ENCODE assay signal across 8 cellular contexts in genomic region chr1:100949515-100950158, GRCh38. TPM values are rescaled to one million over a fixed set of nuclear protein-coding genes. Genes with fewer than 3 reads are reported as not detected.
DNase-seq lines count a peak whose midpoint lies in the region; ATAC-seq and FAIRE-seq lines count a peak whose summit lies in the region.
"Not testable (repeated sequence)": the region's sequence is repeated elsewhere in the genome, so short reads cannot be mapped to it uniquely, and the experiment has no call there.

No MANE protein-coding gene starts in this region.

- H3K4me1 ChIP-seq in HAP-1 (peaks cover 22% of the 10 kb centered on the region), HUES6 (ENCODE audit: control insufficient read depth, insufficient read depth, low read length) (peaks cover 57% of the 10 kb centered on the region)
- H3K4me1 ChIP-seq in NT2/D1 (ENCODE audit: insufficient read depth, insufficient read length) = not testable (repeated sequence)
- H3K4me1 ChIP-seq in effector memory CD4-positive, alpha-beta T cell (ENCODE audit: control insufficient read depth, insufficient read depth, low read length, poor library complexity, severe bottlenecking) = peaks cover 14% of the 10 kb centered on the region

- not testable (repeated sequence) for H3K36me3 ChIP-seq in HAP-1 (replicated peaks); HUES6 (ENCODE audit: control insufficient read depth, insufficient read depth, low read length)
- H3K36me3 ChIP-seq in NT2/D1 (ENCODE audit: insufficient read depth, insufficient read length, low read length) = peaks cover 10% of the 10 kb centered on the region
- H3K36me3 ChIP-seq in effector memory CD4-positive, alpha-beta T cell (ENCODE audit: control insufficient read depth, insufficient read depth, low read length) = peaks cover 24% of the 10 kb centered on the region

- H3K9ac ChIP-seq in HUES6 (ENCODE audit: low read length) = peak overlapping the region; percentile 49
- H3K9ac ChIP-seq in NT2/D1 (ENCODE audit: insufficient read length, low read depth) = peak overlapping the region; percentile 9

- not testable (repeated sequence) for H3K27me3 ChIP-seq in HAP-1 (ENCODE audit: low read depth); HUES6 (ENCODE audit: control insufficient read depth, insufficient read depth, low read length); NT2/D1 (ENCODE audit: insufficient read depth, insufficient read length); effector memory CD4-positive, alpha-beta T cell (replicated peaks; ENCODE audit: control insufficient read depth, insufficient read depth, low read length, poor library complexity, severe bottlenecking)

- 0 out of 2 replicates have a peak overlapping the region, but pooled peaks have one; percentile 54 for H3K27ac ChIP-seq in HUES6 (ENCODE audit: low read depth, low read length)
- H3K27ac ChIP-seq in effector memory CD4-positive, alpha-beta T cell (ENCODE audit: insufficient read depth, low read length, poor library complexity, severe bottlenecking) = peak overlapping the region; percentile 3

- not testable (repeated sequence) for DNase-seq in GM18507 (ENCODE audit: extremely low spot score, insufficient read length, low read depth)
- peak; percentile 23 to 81 for DNase-seq in HAP-1 (ENCODE audit: low spot score in 2 of 2)
- DNase-seq in NT2/D1 (ENCODE audit: low read depth, low spot score) = peak; percentile 84
- DNase-seq in activated CD8-positive, alpha-beta memory T cell treated with anti-CD3 and anti-CD28 coated beads, Interleukin-2, amount 50 U/mL, for 4 hours = peak; percentile 54
- peak; percentile 42 to 60 (median 59) for DNase-seq in effector memory CD4-positive, alpha-beta T cell
- peak; percentile 5 to 15 for DNase-seq in lung microvascular endothelial cell (ENCODE audit: low read depth in 2 of 2)
- DNase-seq in stimulated activated naive CD8-positive, alpha-beta T cell treated with anti-CD3 and anti-CD28 coated beads, Interleukin-15, Interleukin-2, amounts not matched to agents 100 U/mL and 50 U/mL, for 24 hours = peak; percentile 49

- in situ Hi-C loops in HAP-1 (cut with MboI; ENCODE audit: low sequenced_read_pairs) = not testable (repeated sequence)

- FAIRE-seq in GM18507 (lab: Jason Lieb, UNC) = peak; percentile 58

- not testable (repeated sequence) for ATAC-seq in stimulated activated naive CD8-positive, alpha-beta T cell treated with anti-CD3 and anti-CD28 coated beads, Interleukin-15, Interleukin-2, amounts not matched to agents 100 U/mL and 50 U/mL, for 24 hours

- not testable (repeated sequence) for H3K4me3 ChIP-seq in HAP-1; effector memory CD4-positive, alpha-beta T cell (ENCODE audit: insufficient read depth, low read depth, low read length, poor library complexity, severe bottlenecking)
- H3K4me3 ChIP-seq in HUES6 (ENCODE audit: low read depth, low read length) = peak overlapping the region; percentile 48
- peak overlapping the region; percentile 6 for H3K4me3 ChIP-seq in NT2/D1 (ENCODE audit: insufficient read length, low read depth)

- not testable (repeated sequence) for H3K9me3 ChIP-seq in HAP-1; HUES6 (ENCODE audit: control insufficient read depth, insufficient read depth, low read depth, low read length); NT2/D1 (ENCODE audit: insufficient read depth, low read length)
- peaks cover 11% of the 10 kb centered on the region for H3K9me3 ChIP-seq in effector memory CD4-positive, alpha-beta T cell (ENCODE audit: control insufficient read depth, low read length)

RNA-seq across cellular contexts. Expression of gene SLC30A7, which starts 53.7 kb away (rescaled TPM):
- total RNA-seq in lung microvascular endothelial cell = 22.0 and 27.4 TPM in 2 replicates

RNA-seq across cellular contexts. Expression of gene EXTL2, which starts 55.0 kb away (rescaled TPM):
- 10.9 and 11.8 TPM in 2 replicates for total RNA-seq in lung microvascular endothelial cell
